In genomic region chr20:44745122-44745521, GRCh38 we compare ENCODE assay signal across 10 cellular contexts. TPM values are rescaled to one million over a fixed set of nuclear protein-coding genes. Genes with fewer than 3 reads are reported as not detected.
A peak's percentile ranks its signal among the peaks of the same experiment; 100 is the strongest.
DNase-seq lines count a peak whose midpoint lies in the region; ATAC-seq and TF ChIP-seq lines count a peak whose summit lies in the region.
"Had no signal": no experiment of that assay in that cellular context is flagged by ENCODE, and none has a peak within 500 bp of the region (broad histone marks: within the 10 kb centered on the region; RNA-seq: fewer than 3 reads in every experiment).

No MANE protein-coding gene starts in this region.

- no peaks in the 10 kb centered on the region for H3F3A ChIP-seq in PC-3 (ENCODE audit: low read length, unreplicated experiment)

- CTCF ChIA-PET in CD4-positive, alpha-beta memory T cell (lab: Charles Lee; ENCODE audit: partially characterized antibody) = no interaction called here
- CTCF ChIA-PET in PC-3 (lab: Charles Lee) = no interaction called here

- H2AFZ ChIP-seq in PC-3 (ENCODE audit: low read length) = no peak overlapping the region

- H3K9me2 ChIP-seq in PC-3 (replicated peaks; ENCODE audit: low read length) = no peaks in the 10 kb centered on the region

- H3K4me3 ChIP-seq in CD4-positive, alpha-beta memory T cell (ENCODE audit: low read length in 2 of 2) = no peak overlapping the region
- H3K4me3 ChIP-seq in PC-3 (ENCODE audit: low read length) = no peak overlapping the region

- H3K4me3 Mint-ChIP-seq in CD4-positive, alpha-beta memory T cell = peak overlapping the region; percentile 45 to 87 (median 83)
- H3K4me3 Mint-ChIP-seq in dendritic cell treated with granulocyte-macrophage colony-stimulating factor and Interleukin-4, amounts not matched to agents 40 ng/mL and 50 ng/mL, for 4 days = peak overlapping the region; percentile 10

- H3K27ac Mint-ChIP-seq in CD4-positive, alpha-beta memory T cell = peak overlapping the region in 1 of 7 donors; percentile 29
- no peak overlapping the region for H3K27ac Mint-ChIP-seq in dendritic cell treated with granulocyte-macrophage colony-stimulating factor and Interleukin-4, amounts not matched to agents 40 ng/mL and 50 ng/mL, for 4 days
- H3K27ac Mint-ChIP-seq: CD14-positive monocyte had no signal

- no peak for TF ChIP-seq CTCF in PC-3 (conservative IDR thresholded peaks at IDR 0.05; ENCODE audit: low read depth, low read length)
- no peak for TF ChIP-seq CTCF in omental fat pad (IDR thresholded peaks at IDR 0.05)

- H3K4me2 ChIP-seq in PC-3 (ENCODE audit: low read length) = no peak overlapping the region

- no peaks in the 10 kb centered on the region for H3K79me2 ChIP-seq in PC-3 (ENCODE audit: low read length)

- 0 out of 2 replicates have a peak, but pooled peaks cover 3% of the 10 kb centered on the region for H4K20me1 ChIP-seq in PC-3 (ENCODE audit: low read length)

- DNase-seq in CD4-positive, alpha-beta memory T cell = no peak
- DNase-seq in PC-3 (no peak), omental fat pad (ENCODE audit: low spot score) (no peak), hepatic stellate cell (ENCODE audit: low spot score) (no peak), midbrain (lab: John Stamatoyannopoulos, UW) (no peak)
- DNase-seq in stimulated activated CD4-positive, alpha-beta T cell treated with anti-CD3 and anti-CD28 coated beads, Interleukin-2, amount 100 ng/mL, for 48 hours = no peak
- no peak for DNase-seq in activated effector memory CD4-positive, alpha-beta T cell treated with anti-CD3 and anti-CD28 coated beads, Interleukin-2, amount 50 U/mL, for 16 hours

- no peaks in the 10 kb centered on the region for H3K36me3 ChIP-seq in CD4-positive, alpha-beta memory T cell (ENCODE audit: insufficient read depth, low read length)
- no peaks in the 10 kb centered on the region for H3K36me3 ChIP-seq in PC-3 (ENCODE audit: low read depth, low read length)

- H3K4me1 Mint-ChIP-seq in CD4-positive, alpha-beta memory T cell = peaks cover 7 to 13% (median 11%) of the 10 kb centered on the region in 4 donors
- no peaks in the 10 kb centered on the region for H3K4me1 Mint-ChIP-seq in dendritic cell treated with granulocyte-macrophage colony-stimulating factor and Interleukin-4, amounts not matched to agents 40 ng/mL and 50 ng/mL, for 4 days (ENCODE audit: low read depth)

- H3K36me3 Mint-ChIP-seq in CD4-positive, alpha-beta memory T cell = no peaks in the 10 kb centered on the region
- H3K36me3 Mint-ChIP-seq in dendritic cell treated with granulocyte-macrophage colony-stimulating factor and Interleukin-4, amounts not matched to agents 40 ng/mL and 50 ng/mL, for 4 days (ENCODE audit: low read depth) = no peaks in the 10 kb centered on the region

- H3K9me3 Mint-ChIP-seq in CD4-positive, alpha-beta memory T cell = no peaks in the 10 kb centered on the region
- H3K9me3 Mint-ChIP-seq in dendritic cell treated with granulocyte-macrophage colony-stimulating factor and Interleukin-4, amounts not matched to agents 40 ng/mL and 50 ng/mL, for 4 days = no peaks in the 10 kb centered on the region

- H3K27ac ChIP-seq in CD4-positive, alpha-beta memory T cell (ENCODE audit: low read depth, low read length) = no peak overlapping the region
- no peak overlapping the region for H3K27ac ChIP-seq in PC-3 (ENCODE audit: low read length)

- POLR2A ChIA-PET in CD4-positive, alpha-beta memory T cell (lab: Charles Lee; ENCODE audit: partially characterized antibody) = no interaction called here
- POLR2A ChIA-PET in PC-3 (lab: Charles Lee; ENCODE audit: unreplicated experiment) = no interaction called here

- BruUV-seq in PC-3 (replicated peaks; lab: Mats Ljungman, UMichigan) = TSS peak; percentile 63

- peaks cover 14 to 16% of the 10 kb centered on the region in 2 donors for H3K27me3 Mint-ChIP-seq in CD4-positive, alpha-beta memory T cell
- H3K27me3 Mint-ChIP-seq in dendritic cell treated with granulocyte-macrophage colony-stimulating factor and Interleukin-4, amounts not matched to agents 40 ng/mL and 50 ng/mL, for 4 days = peaks cover 74% of the 10 kb centered on the region

- peaks cover 11% of the 10 kb centered on the region for H3K27me3 ChIP-seq in CD4-positive, alpha-beta memory T cell (ENCODE audit: insufficient read depth, low read length)
- H3K27me3 ChIP-seq in PC-3 (ENCODE audit: low read length) = peaks cover 3% of the 10 kb centered on the region; the same call in 1 of the 2 replicates

- H3K9ac ChIP-seq in PC-3 (ENCODE audit: low read length) = no peak overlapping the region

- intact Hi-C loops in CD4-positive, alpha-beta memory T cell (cut with micrococcal nuclease) = loop anchor here (5.0 kb wide), 1 partner anchor 222 kb away; the partner anchor contains the start of gene STK4
- intact Hi-C loops in PC-3 (cut with micrococcal nuclease) = no loop called here
- intact Hi-C loops in dendritic cell treated with granulocyte-macrophage colony-stimulating factor and Interleukin-4, amounts not matched to agents 40 ng/mL and 50 ng/mL, for 4 days (cut with micrococcal nuclease) = loop anchor here (5.0 kb wide), 1 partner anchor 352 kb away; no protein-coding TSS in a partner anchor

- ATAC-seq in PC-3 = peak; percentile 23
- ATAC-seq in omental fat pad (ENCODE audit: low FRiP score) = peak; percentile 5

- H3K4me1 ChIP-seq in CD4-positive, alpha-beta memory T cell (ENCODE audit: insufficient read depth, low read length) = peaks cover 5% of the 10 kb centered on the region
- peaks cover 26% of the 10 kb centered on the region for H3K4me1 ChIP-seq in PC-3 (ENCODE audit: insufficient read depth, low read length)

- no peaks in the 10 kb centered on the region for H3K9me3 ChIP-seq in CD4-positive, alpha-beta memory T cell (ENCODE audit: control insufficient read depth in 1 of 2, low read length in 2 of 2)
- no peaks in the 10 kb centered on the region for H3K9me3 ChIP-seq in PC-3 (ENCODE audit: low read length)

RNA-seq across cellular contexts. Expression of gene KCNK15, which starts 0.5 kb away (rescaled TPM):
- total RNA-seq in CD4-positive, alpha-beta memory T cell = not detected
- not detected for polyA plus RNA-seq in CD4-positive, alpha-beta memory T cell
- total RNA-seq in PC-3 (2014; rRNA removed) (2.8 and 3.0 TPM in 2 replicates), omental fat pad (10 to 100 TPM in 1 of 4 donors, 1 to 10 TPM in 3; 6.3 to 10.0 (median 9.0) TPM)
- total RNA-seq: LHCN-M2 had no signal
- polyA plus RNA-seq: CD14-positive monocyte had no signal

RNA-seq across cellular contexts. Expression of gene CCN5, which starts 30.0 kb away (rescaled TPM):
- total RNA-seq in CD4-positive, alpha-beta memory T cell = not detected
- not detected for polyA plus RNA-seq in CD4-positive, alpha-beta memory T cell
- 0.26 TPM in 1 of 2 replicates, not detected in the other for total RNA-seq in PC-3 (2014; rRNA removed)
- 10 to 100 TPM; 25.9 to 81.7 (median 61.3) TPM for total RNA-seq in omental fat pad
- total RNA-seq: LHCN-M2 had no signal
- polyA plus RNA-seq: CD14-positive monocyte had no signal

Comparison
In these comparisons a context has a peak if more than half of its experiments do, and no peak if none do; other contexts are left out.
1. RNA of gene CCN5, which starts 30.0 kb away (total RNA-seq): 25.9 to 81.7 TPM in omental fat pad; 0.26 TPM in PC-3 and not detected in CD4-positive, alpha-beta memory T cell; every median in the first group is over 10 times any median in the second.